11 cellular contexts compared by ENCODE assay signal in genomic region chr16:26802965-26803364, GRCh38.
"Had no signal": no experiment of that assay in that cellular context is flagged by ENCODE, and none has a peak within 500 bp of the region (broad histone marks: within the 10 kb centered on the region; RNA-seq: fewer than 3 reads in every experiment).

No MANE protein-coding gene starts in this region.

- H3K36me3 ChIP-seq: HAP-1 had no signal

- H3K4me2 ChIP-seq: GM23338 had no signal

- H3K9ac ChIP-seq: GM23248 had no signal

- ATAC-seq: GM23338, HCT116 had no signal

- H2AFZ ChIP-seq: GM23248, GM23338 had no signal

- H3K4me1 ChIP-seq: HAP-1 had no signal

- DNase-seq: GM23248, GOT3, H7, H9, HCEC 1CT, HFFc6 had no signal

- FAIRE-seq: H1, H54 had no signal

- H3K9me3 ChIP-seq: HAP-1 had no signal

- H3K27ac ChIP-seq: GM23248 had no signal

- H3K4me3 ChIP-seq: GM23248, GM23338, HAP-1 had no signal
